In genomic region chr9:20376780-20377179, GRCh38 we compare ENCODE assay signal across 18 cellular contexts.
DNase-seq lines count a peak whose midpoint lies in the region; ATAC-seq, FAIRE-seq and TF ChIP-seq lines count a peak whose summit lies in the region.
"Had no signal": no experiment of that assay in that cellular context is flagged by ENCODE, and none has a peak within 500 bp of the region (broad histone marks: within the 10 kb centered on the region; RNA-seq: fewer than 3 reads in every experiment).

No MANE protein-coding gene starts in this region.

- peaks cover 29% of the 10 kb centered on the region for H3K4me1 ChIP-seq in CD4-positive, CD25-positive, alpha-beta regulatory T cell (ENCODE audit: control insufficient read depth, insufficient read depth, low read length, poor library complexity, severe bottlenecking)
- H3K4me1 ChIP-seq in tibial artery, result no peaks in the 10 kb centered on the region
- H3K4me1 ChIP-seq: Peyer's patch had no signal

- peak overlapping the region; percentile 88 to 95 (median 91) for H3K27ac Mint-ChIP-seq in CD4-positive, CD25-positive, alpha-beta regulatory T cell
- H3K27ac Mint-ChIP-seq: progenitor cell of endocrine pancreas had no signal

- peaks cover 20% of the 10 kb centered on the region for H3K36me3 Mint-ChIP-seq in CD4-positive, CD25-positive, alpha-beta regulatory T cell

- peak overlapping the region; percentile 12 to 90 (median 57) for H3K4me3 Mint-ChIP-seq in CD4-positive, CD25-positive, alpha-beta regulatory T cell

- peaks cover 0 to 2% (median 0%) of the 10 kb centered on the region in 7 donors for H3K9me3 Mint-ChIP-seq in CD4-positive, CD25-positive, alpha-beta regulatory T cell

- no peak for TF ChIP-seq POLR2A in GM12891 (IDR thresholded peaks at IDR 0.05; ENCODE audit: low read depth, low read length)

- H3K27me3 Mint-ChIP-seq in CD4-positive, CD25-positive, alpha-beta regulatory T cell, result no peaks in the 10 kb centered on the region
- H3K27me3 Mint-ChIP-seq: progenitor cell of endocrine pancreas had no signal

- intact Hi-C loops in tibial artery (cut with DNase I; ENCODE audit: low total_unique reads), result no loop called here

- H3K27ac ChIP-seq in CD4-positive, CD25-positive, alpha-beta regulatory T cell (ENCODE audit: insufficient read depth, low read length, poor library complexity, severe bottlenecking), result peak overlapping the region; percentile 43
- no peak overlapping the region for H3K27ac ChIP-seq in tibial artery
- H3K27ac ChIP-seq: Peyer's patch, WERI-Rb-1 had no signal

- peaks cover 51 to 77% (median 58%) of the 10 kb centered on the region in 4 donors for H3K4me1 Mint-ChIP-seq in CD4-positive, CD25-positive, alpha-beta regulatory T cell

- no peaks in the 10 kb centered on the region for H3K9me3 ChIP-seq in CD4-positive, CD25-positive, alpha-beta regulatory T cell (ENCODE audit: control insufficient read depth in 2 of 2, low read length in 2 of 2)
- H3K9me3 ChIP-seq in tibial artery, result no peaks in the 10 kb centered on the region
- H3K9me3 ChIP-seq: Peyer's patch had no signal

- H3K4me3 ChIP-seq in CD4-positive, CD25-positive, alpha-beta regulatory T cell (ENCODE audit: low read depth, low read length), result peak overlapping the region; percentile 4
- no peak overlapping the region for H3K4me3 ChIP-seq in choroid plexus epithelial cell (ENCODE audit: low read depth, low read length)
- H3K4me3 ChIP-seq in tibial artery, result no peak overlapping the region
- H3K4me3 ChIP-seq: Peyer's patch had no signal

- peak; percentile 79 for FAIRE-seq in GM12891 (lab: Jason Lieb, UNC)
- FAIRE-seq: keratinocyte had no signal

- DNase-seq in CD4-positive, CD25-positive, alpha-beta regulatory T cell, result peak in 1 of 3 donors; percentile 40
- DNase-seq in GM12891 (ENCODE audit: insufficient read length, low spot score), result no peak
- peak; percentile 43 for DNase-seq in choroid plexus epithelial cell (ENCODE audit: low read depth)
- DNase-seq in tibial artery, result no peak
- DNase-seq: activated CD8-positive, alpha-beta memory T cell treated with anti-CD3 and anti-CD28 coated beads, Interleukin-2, amount 50 U/mL, for 4 hours; anterior cingulate cortex; head of caudate nucleus; NCI-H2081 treated with DMSO at 0.1 percent for 48 hours; NCI-H69; Peyer's patch; stimulated activated CD4-positive, alpha-beta T cell treated with anti-CD3 and anti-CD28 coated beads, Interleukin-12 subunit alpha, Interleukin-12 subunit beta, amount 100 ng/mL, for 4 hours; WERI-Rb-1 had no signal

- no peaks in the 10 kb centered on the region for H3K27me3 ChIP-seq in CD4-positive, CD25-positive, alpha-beta regulatory T cell (ENCODE audit: control insufficient read depth, insufficient read depth, low read length)
- no peaks in the 10 kb centered on the region for H3K27me3 ChIP-seq in tibial artery
- H3K27me3 ChIP-seq: Peyer's patch had no signal

- H3K36me3 ChIP-seq in CD4-positive, CD25-positive, alpha-beta regulatory T cell (ENCODE audit: control insufficient read depth, insufficient read depth, low read length), result peaks cover 4% of the 10 kb centered on the region
- no peaks in the 10 kb centered on the region for H3K36me3 ChIP-seq in tibial artery
- H3K36me3 ChIP-seq: Peyer's patch, WERI-Rb-1 had no signal

- TF ChIP-seq CTCF in choroid plexus epithelial cell (conservative IDR thresholded peaks at IDR 0.05; ENCODE audit: low read depth, low read length) (no peak), tibial artery (IDR thresholded peaks at IDR 0.05) (no peak)

- no peak for ATAC-seq in CD4-positive, CD25-positive, alpha-beta regulatory T cell (ENCODE audit: low read depth in 2 of 2)
- ATAC-seq in HG02885 (IDR thresholded peaks at IDR 0.05; ENCODE audit: poor library complexity, unreplicated experiment), result peak; percentile 34
- no peak for ATAC-seq in GM18861 (IDR thresholded peaks at IDR 0.05; ENCODE audit: unreplicated experiment)
- ATAC-seq in HG03469 (IDR thresholded peaks at IDR 0.05; ENCODE audit: unreplicated experiment), result no peak
- ATAC-seq in GM18520 (IDR thresholded peaks at IDR 0.05; ENCODE audit: unreplicated experiment), result no peak

TF ChIP-seq in GM12891, 5 proteins besides CTCF, POLR2A, EP300 and RAD21:
- TF ChIP-seq POU2F2 (IDR thresholded peaks at IDR 0.05; ENCODE audit: low read depth, low read length), result no peak
- TF ChIP-seq PAX5 (IDR thresholded peaks at IDR 0.05; ENCODE audit: insufficient read depth, low read length, severe bottlenecking), result no peak
- no peak for TF ChIP-seq POLR2AphosphoS5 (IDR thresholded peaks at IDR 0.05; ENCODE audit: low read depth, low read length)
- no peak for TF ChIP-seq SPI1 (IDR thresholded peaks at IDR 0.05; ENCODE audit: low read depth, low read length)
- TF ChIP-seq TAF1 (IDR thresholded peaks at IDR 0.05; ENCODE audit: low read depth, low read length), result no peak
